In the genomic region with DNA sequence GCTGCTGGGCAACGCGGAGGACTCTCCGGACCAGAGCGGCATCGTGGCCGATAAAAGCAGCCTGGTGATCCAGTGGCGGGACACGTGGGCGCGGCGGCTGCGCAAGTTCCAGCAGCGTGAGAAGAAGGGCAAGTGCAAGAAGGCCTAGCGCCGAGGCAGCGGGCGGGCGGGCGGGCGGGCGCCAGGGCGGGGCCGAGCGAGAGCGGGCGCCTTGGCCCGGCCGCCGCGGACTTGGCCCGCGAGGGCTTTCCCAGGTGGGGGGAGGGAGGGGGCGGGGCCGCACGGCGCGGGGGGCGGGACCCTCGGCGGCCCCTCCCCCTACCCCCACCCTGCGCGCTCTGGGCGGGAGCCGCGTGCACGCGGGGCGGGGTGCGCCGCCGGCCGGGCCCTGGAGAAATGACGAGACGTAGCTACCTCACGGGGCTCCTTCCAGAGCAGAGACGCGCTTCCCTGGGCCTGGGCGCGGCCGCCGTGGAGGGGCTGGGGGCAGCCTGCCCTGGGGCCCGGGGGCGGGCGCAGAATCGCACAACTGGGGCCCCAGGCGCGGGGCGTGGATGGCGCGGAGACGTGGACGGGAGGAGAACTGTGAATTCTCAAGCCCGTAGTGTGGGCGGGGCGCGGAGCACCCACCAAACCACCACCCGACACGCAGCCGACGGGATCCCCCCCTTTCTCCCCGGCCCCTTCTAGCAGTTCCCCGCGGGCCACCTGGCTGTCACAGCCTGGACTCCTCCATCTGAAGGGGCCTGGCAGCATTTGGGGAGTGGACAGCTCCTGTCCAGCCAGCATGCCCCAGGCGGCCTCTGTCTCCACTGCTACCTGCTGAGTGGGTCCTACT, we compare ENCODE assay signal across 2 cellular contexts.
A peak's percentile ranks its signal among the peaks of the same experiment; 100 is the strongest.
TF ChIP-seq lines count a peak whose summit lies in the region.

No MANE protein-coding gene starts in this region.

TF ChIP-seq in A549, 52 proteins besides CTCF, POLR2A, EP300 and RAD21 (continued from another document):
- TF ChIP-seq FOSL2 (IDR thresholded peaks at IDR 0.05) = no peak
- TF ChIP-seq FOSL2 (CRISPR knock-in tag; IDR thresholded peaks at IDR 0.05) = no peak
- no peak for TF ChIP-seq TP53 (CRISPR knock-in tag; IDR thresholded peaks at IDR 0.05)
- no peak for TF ChIP-seq BHLHE40 (IDR thresholded peaks at IDR 0.05; ENCODE audit: low read depth, low read length)
- TF ChIP-seq JUN (IDR thresholded peaks at IDR 0.05) = 0 out of 5 replicates have a peak, but pooled peaks of 1 of the 2 experiments have one; percentile 33
- no peak for TF ChIP-seq CHD4 (IDR thresholded peaks at IDR 0.05; ENCODE audit: borderline replicate concordance)
- no peak for TF ChIP-seq RARB (CRISPR knock-in tag; IDR thresholded peaks at IDR 0.05)

TF ChIP-seq in H1, 55 proteins besides CTCF, POLR2A, EP300 and RAD21 (continued from another document):
- TF ChIP-seq, protein P1, sequence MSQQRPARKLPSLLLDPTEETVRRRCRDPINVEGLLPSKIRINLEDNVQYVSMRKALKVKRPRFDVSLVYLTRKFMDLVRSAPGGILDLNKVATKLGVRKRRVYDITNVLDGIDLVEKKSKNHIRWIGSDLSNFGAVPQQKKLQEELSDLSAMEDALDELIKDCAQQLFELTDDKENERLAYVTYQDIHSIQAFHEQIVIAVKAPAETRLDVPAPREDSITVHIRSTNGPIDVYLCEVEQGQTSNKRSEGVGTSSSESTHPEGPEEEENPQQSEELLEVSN (IDR thresholded peaks at IDR 0.05) = peak; percentile 18
- TF ChIP-seq TAF1 (IDR thresholded peaks at IDR 0.05; ENCODE audit: low read depth, low read length) (0 out of 2 replicates have a peak, but pooled peaks have one; percentile 12), CTBP2 (IDR thresholded peaks at IDR 0.05; ENCODE audit: borderline replicate concordance, insufficient read depth, insufficient read length, low read length) (peak; percentile 26), KDM4A (IDR thresholded peaks at IDR 0.05; ENCODE audit: low read depth, low read length, severe bottlenecking) (peak; percentile 48), RNF2 (IDR thresholded peaks at IDR 0.05; ENCODE audit: borderline replicate concordance, low read depth, low read length, missing control alignments, poor library complexity, severe bottlenecking) (no peak), CHD2 (IDR thresholded peaks at IDR 0.05; ENCODE audit: low read length) (no peak)
TF ChIP-seq in H1: peak in this region for 7.
